In the genomic region with DNA sequence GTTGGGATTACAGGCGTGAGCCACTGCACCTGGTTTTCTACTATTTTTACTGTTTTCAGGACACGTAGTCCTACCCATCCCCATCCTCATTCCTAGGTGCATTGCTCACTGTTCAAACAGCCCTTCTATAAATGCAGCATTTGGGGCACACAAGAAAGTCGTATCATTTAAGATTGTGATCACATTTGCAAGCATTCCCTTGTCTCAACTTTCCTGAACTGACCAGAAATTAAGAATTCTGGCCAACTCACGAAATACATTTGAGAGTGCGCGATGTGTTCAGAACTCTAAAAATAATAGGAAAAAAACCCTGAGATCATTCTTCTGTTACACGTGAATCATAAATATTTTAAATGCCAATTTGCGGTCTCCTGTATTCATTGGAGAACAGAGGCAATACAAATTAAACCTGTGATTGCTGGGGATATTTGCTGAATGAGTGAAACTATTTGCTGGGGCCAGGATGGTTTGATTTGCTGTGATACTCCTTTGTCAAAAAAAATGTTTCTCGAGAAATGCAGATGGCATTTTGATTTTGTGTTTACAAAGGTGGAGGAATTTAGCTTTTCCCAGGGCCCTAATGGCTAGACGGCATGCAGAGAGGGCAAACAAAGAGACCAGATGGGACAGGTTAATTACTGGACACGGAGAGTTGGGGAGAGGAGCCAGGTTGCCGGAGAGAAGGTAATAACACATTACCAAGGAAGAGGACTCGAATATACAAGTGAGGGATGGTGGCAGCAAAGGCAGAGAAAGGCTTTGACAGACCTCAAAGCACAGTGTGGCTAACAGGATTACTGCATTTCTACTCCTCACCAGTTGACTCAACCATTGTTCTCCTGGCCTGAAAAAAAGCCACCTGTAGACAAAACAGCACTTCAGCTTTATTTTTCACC, we compare ENCODE assay signal across 14 cellular contexts. TPM values are rescaled to one million over a fixed set of nuclear protein-coding genes. Genes with fewer than 3 reads are reported as not detected.
DNase-seq lines count a peak whose midpoint lies in the region; ATAC-seq and TF ChIP-seq lines count a peak whose summit lies in the region.
"Had no signal": no experiment of that assay in that cellular context is flagged by ENCODE, and none has a peak within 500 bp of the region (broad histone marks: within the 10 kb centered on the region; RNA-seq: fewer than 3 reads in every experiment).

No MANE protein-coding gene starts in this region.

- H3K4me3 Mint-ChIP-seq in stimulated activated effector memory CD8-positive, alpha-beta T cell treated with anti-CD3 and anti-CD28 coated beads, Interleukin-12 subunit alpha, Interleukin-12 subunit beta, amount 100 ng/mL, for 72 hours = no peak overlapping the region
- H3K4me3 Mint-ChIP-seq in activated T-cell treated with anti-CD3 and anti-CD28 coated beads, Interleukin-2, amount 50 U/mL, for 24 hours = no peak overlapping the region
- no peak overlapping the region for H3K4me3 Mint-ChIP-seq in activated naive CD4-positive, alpha-beta T cell treated with anti-CD3 and anti-CD28 coated beads for 36 hours
- H3K4me3 Mint-ChIP-seq: activated CD4-positive, alpha-beta T cell treated with anti-CD3 and anti-CD28 coated beads, Interleukin-2, amount 10 ng/mL, durations not matched to agents 24 days and 14 days had no signal

- H3K4me3 ChIP-seq in epithelial cell of esophagus (ENCODE audit: low read length) = no peak overlapping the region
- H3K4me3 ChIP-seq: heart left ventricle, SK-N-MC had no signal

- intact Hi-C loops in activated naive CD4-positive, alpha-beta T cell treated with anti-CD3 and anti-CD28 coated beads for 36 hours (cut with micrococcal nuclease) = no loop called here

- peaks cover 18% of the 10 kb centered on the region for H3K4me1 Mint-ChIP-seq in stimulated activated effector memory CD8-positive, alpha-beta T cell treated with anti-CD3 and anti-CD28 coated beads, Interleukin-12 subunit alpha, Interleukin-12 subunit beta, amount 100 ng/mL, for 72 hours
- H3K4me1 Mint-ChIP-seq in activated T-cell treated with anti-CD3 and anti-CD28 coated beads, Interleukin-2, amount 50 U/mL, for 24 hours (ENCODE audit: low read depth) = no peaks in the 10 kb centered on the region
- no peaks in the 10 kb centered on the region for H3K4me1 Mint-ChIP-seq in activated naive CD4-positive, alpha-beta T cell treated with anti-CD3 and anti-CD28 coated beads for 36 hours (ENCODE audit: low read depth)

- DNase-seq in SIG-M5 treated with dmso at 0.1 percent for 504 hours (lab: John Stamatoyannopoulos, UW; ENCODE audit: unreplicated experiment) (peak; percentile 56), SIG-M5 (lab: John Stamatoyannopoulos, UW) (no peak), NCI-H524 treated with DMSO at 0.1 percent for 48 hours (lab: John Stamatoyannopoulos, UW) (peak; percentile 31), epithelial cell of esophagus (ENCODE audit: low read depth) (peak; percentile 87), DMS153 (lab: John Stamatoyannopoulos, UW) (no peak)
- DNase-seq in stimulated activated effector memory CD8-positive, alpha-beta T cell treated with anti-CD3 and anti-CD28 coated beads, Interleukin-12 subunit alpha, Interleukin-12 subunit beta, amount 100 ng/mL, for 72 hours (ENCODE audit: low spot score in 2 of 2) = no peak
- no peak for DNase-seq in activated T-cell treated with anti-CD3 and anti-CD28 coated beads, Interleukin-2, amount 50 U/mL, for 24 hours
- no peak for DNase-seq in activated naive CD4-positive, alpha-beta T cell treated with anti-CD3 and anti-CD28 coated beads for 36 hours
- DNase-seq: activated CD4-positive, alpha-beta T cell treated with anti-CD3 and anti-CD28 coated beads, Interleukin-2, amount 10 ng/mL, durations not matched to agents 24 days and 14 days; activated naive CD4-positive, alpha-beta T cell; DMS53; heart left ventricle; NCI-H226 had no signal

- no peak for TF ChIP-seq CTCF in epithelial cell of esophagus (IDR thresholded peaks at IDR 0.05; ENCODE audit: insufficient read depth, low read depth, low read length, missing control alignments)

- ATAC-seq in stimulated activated effector memory CD8-positive, alpha-beta T cell treated with anti-CD3 and anti-CD28 coated beads, Interleukin-12 subunit alpha, Interleukin-12 subunit beta, amount 100 ng/mL, for 72 hours = no peak
- ATAC-seq: heart left ventricle had no signal

- H3K27me3 Mint-ChIP-seq in activated T-cell treated with anti-CD3 and anti-CD28 coated beads, Interleukin-2, amount 50 U/mL, for 24 hours = no peaks in the 10 kb centered on the region
- no peaks in the 10 kb centered on the region for H3K27me3 Mint-ChIP-seq in activated naive CD4-positive, alpha-beta T cell treated with anti-CD3 and anti-CD28 coated beads for 36 hours (ENCODE audit: low read depth)
- H3K27me3 Mint-ChIP-seq: activated CD4-positive, alpha-beta T cell treated with anti-CD3 and anti-CD28 coated beads, Interleukin-2, amount 10 ng/mL, durations not matched to agents 24 days and 14 days had no signal

- CTCF ChIA-PET in activated naive CD4-positive, alpha-beta T cell treated with anti-CD3 and anti-CD28 coated beads for 36 hours (lab: Charles Lee) = no interaction called here

- peak overlapping the region; percentile 23 for H3K27ac Mint-ChIP-seq in stimulated activated effector memory CD8-positive, alpha-beta T cell treated with anti-CD3 and anti-CD28 coated beads, Interleukin-12 subunit alpha, Interleukin-12 subunit beta, amount 100 ng/mL, for 72 hours
- H3K27ac Mint-ChIP-seq in activated T-cell treated with anti-CD3 and anti-CD28 coated beads, Interleukin-2, amount 50 U/mL, for 24 hours = no peak overlapping the region
- H3K27ac Mint-ChIP-seq in activated naive CD4-positive, alpha-beta T cell treated with anti-CD3 and anti-CD28 coated beads for 36 hours = no peak overlapping the region
- H3K27ac Mint-ChIP-seq: activated CD4-positive, alpha-beta T cell treated with anti-CD3 and anti-CD28 coated beads, Interleukin-2, amount 10 ng/mL, durations not matched to agents 24 days and 14 days had no signal

- no peaks in the 10 kb centered on the region for H3K36me3 Mint-ChIP-seq in stimulated activated effector memory CD8-positive, alpha-beta T cell treated with anti-CD3 and anti-CD28 coated beads, Interleukin-12 subunit alpha, Interleukin-12 subunit beta, amount 100 ng/mL, for 72 hours
- peaks cover 11% of the 10 kb centered on the region for H3K36me3 Mint-ChIP-seq in activated T-cell treated with anti-CD3 and anti-CD28 coated beads, Interleukin-2, amount 50 U/mL, for 24 hours (ENCODE audit: low read depth)
- H3K36me3 Mint-ChIP-seq in activated naive CD4-positive, alpha-beta T cell treated with anti-CD3 and anti-CD28 coated beads for 36 hours (ENCODE audit: low read depth) = no peaks in the 10 kb centered on the region

- H3K9me3 Mint-ChIP-seq in stimulated activated effector memory CD8-positive, alpha-beta T cell treated with anti-CD3 and anti-CD28 coated beads, Interleukin-12 subunit alpha, Interleukin-12 subunit beta, amount 100 ng/mL, for 72 hours = no peaks in the 10 kb centered on the region
- H3K9me3 Mint-ChIP-seq in activated T-cell treated with anti-CD3 and anti-CD28 coated beads, Interleukin-2, amount 50 U/mL, for 24 hours = no peaks in the 10 kb centered on the region
- H3K9me3 Mint-ChIP-seq in activated naive CD4-positive, alpha-beta T cell treated with anti-CD3 and anti-CD28 coated beads for 36 hours = no peaks in the 10 kb centered on the region
- H3K9me3 Mint-ChIP-seq: activated CD4-positive, alpha-beta T cell treated with anti-CD3 and anti-CD28 coated beads, Interleukin-2, amount 10 ng/mL, durations not matched to agents 24 days and 14 days had no signal

RNA-seq across cellular contexts. Expression of a gene that starts 38.4 kb away (rescaled TPM):
- 1 to 10 TPM; 7.4 to 8.9 TPM for total RNA-seq in activated naive CD4-positive, alpha-beta T cell treated with anti-CD3 and anti-CD28 coated beads for 36 hours

RNA-seq across cellular contexts. Expression of a gene that starts 40.5 kb away (rescaled TPM):
- total RNA-seq in activated naive CD4-positive, alpha-beta T cell treated with anti-CD3 and anti-CD28 coated beads for 36 hours = 10 to 100 TPM; 58.1 to 59.2 TPM

RNA-seq across cellular contexts. Expression of a gene that starts 56.0 kb away (rescaled TPM):
- under 1 TPM; 0.26 to 0.52 TPM for total RNA-seq in activated naive CD4-positive, alpha-beta T cell treated with anti-CD3 and anti-CD28 coated beads for 36 hours
- total RNA-seq: activated CD4-positive, alpha-beta T cell treated with anti-CD3 and anti-CD28 coated beads, Interleukin-2, amount 10 ng/mL, durations not matched to agents 24 days and 14 days had no signal

Comparison
In these comparisons a context has a peak if more than half of its experiments do, and no peak if none do; other contexts are left out.
1. DNase-seq: peak in SIG-M5 treated with dmso at 0.1 percent for 504 hours (single experiment), NCI-H524 treated with DMSO at 0.1 percent for 48 hours (single experiment) and epithelial cell of esophagus (single experiment); none in SIG-M5 (single experiment), stimulated activated effector memory CD8-positive, alpha-beta T cell treated with anti-CD3 and anti-CD28 coated beads, Interleukin-12 subunit alpha, Interleukin-12 subunit beta, amount 100 ng/mL, for 72 hours (0 of 2), DMS153 (single experiment), activated T-cell treated with anti-CD3 and anti-CD28 coated beads, Interleukin-2, amount 50 U/mL, for 24 hours (single experiment) and activated naive CD4-positive, alpha-beta T cell treated with anti-CD3 and anti-CD28 coated beads for 36 hours (single experiment).